Comparison of ENCODE assay signal across 25 cellular contexts in the genomic region with DNA sequence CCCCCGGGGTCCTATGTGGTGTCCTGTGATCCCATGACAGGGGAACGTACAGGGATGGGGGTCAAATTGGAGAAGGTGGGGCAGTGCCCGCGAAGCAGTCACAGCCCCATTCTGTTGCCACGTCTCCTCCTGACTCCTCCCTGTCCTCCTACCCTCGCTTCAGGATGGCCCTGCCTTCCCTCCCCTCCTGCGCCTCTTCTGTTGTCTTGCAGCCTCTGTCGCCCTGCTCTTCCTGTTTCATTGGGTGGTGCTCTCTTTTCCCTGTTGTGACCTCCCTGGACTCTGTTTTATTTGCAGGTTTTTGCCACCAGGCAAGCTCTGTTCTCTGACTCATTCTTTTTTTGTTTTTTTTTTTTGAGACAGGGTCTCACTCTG. TPM values are rescaled to one million over a fixed set of nuclear protein-coding genes. Genes with fewer than 3 reads are reported as not detected.
"Had no signal": no experiment of that assay in that cellular context is flagged by ENCODE, and none has a peak within 500 bp of the region (broad histone marks: within the 10 kb centered on the region; RNA-seq: fewer than 3 reads in every experiment).

No MANE protein-coding gene starts in this region.

- H3K4me2 ChIP-seq: neural progenitor cell had no signal

- H2AFZ ChIP-seq: neural progenitor cell had no signal

- H3K9ac ChIP-seq: neural progenitor cell had no signal

- H3K27me3 ChIP-seq: adrenal gland, ascending aorta, gastroesophageal sphincter, heart right ventricle, neural progenitor cell, tibial nerve had no signal

- DNase-seq: activated CD4-positive, alpha-beta T cell treated with anti-CD3 and anti-CD28 coated beads for 4 hours; activated CD4-positive, alpha-beta T cell treated with anti-CD3 and anti-CD28 coated beads, Interleukin-2, amount 50 U/mL, for 48 hours; activated CD4-positive, CD25-positive, alpha-beta regulatory T cell; activated CD8-positive, alpha-beta memory T cell treated with anti-CD3 and anti-CD28 coated beads, Interleukin-2, amount 50 U/mL, for 48 hours; activated naive CD4-positive, alpha-beta T cell; activated T-cell treated with anti-CD3 and anti-CD28 coated beads, Interleukin-2, amount 50 U/mL, for 4 hours; adrenal gland; central memory CD4-positive, alpha-beta T cell; endodermal cell; heart right ventricle; islet precursor cell; naive thymus-derived CD4-positive, alpha-beta T cell; retina; stimulated activated CD4-positive, alpha-beta T cell treated with anti-CD3 and anti-CD28 coated beads, Interleukin-4, amount 100 ng/mL, for 1 hour; stimulated activated naive CD8-positive, alpha-beta T cell treated with anti-CD3 and anti-CD28 coated beads, Interleukin-15, Interleukin-2, amounts not matched to agents 100 U/mL and 50 U/mL, for 24 hours; T-cell; T1000 had no signal

- H3K4me1 ChIP-seq: neural progenitor cell, tibial nerve had no signal

- FAIRE-seq: colon had no signal

- H3K27ac ChIP-seq: adrenal gland, ascending aorta, epithelial cell of prostate, gastroesophageal sphincter, neural progenitor cell, tibial nerve had no signal

- H3K9me3 ChIP-seq: adrenal gland, ascending aorta, gastroesophageal sphincter, heart right ventricle, tibial nerve had no signal

- H3K36me3 ChIP-seq: adrenal gland, ascending aorta, neural progenitor cell, tibial nerve had no signal

- H3K4me3 ChIP-seq: adrenal gland, ascending aorta, gastroesophageal sphincter, heart right ventricle, lung, neural progenitor cell, tibial nerve had no signal

RNA-seq across cellular contexts. Expression of a gene that starts 18.7 kb away (rescaled TPM):
- total RNA-seq: osteoblast, T-cell had no signal
- polyA plus RNA-seq: naive thymus-derived CD4-positive, alpha-beta T cell had no signal
